ENCODE assay signal across 8 cellular contexts in the genomic region with DNA sequence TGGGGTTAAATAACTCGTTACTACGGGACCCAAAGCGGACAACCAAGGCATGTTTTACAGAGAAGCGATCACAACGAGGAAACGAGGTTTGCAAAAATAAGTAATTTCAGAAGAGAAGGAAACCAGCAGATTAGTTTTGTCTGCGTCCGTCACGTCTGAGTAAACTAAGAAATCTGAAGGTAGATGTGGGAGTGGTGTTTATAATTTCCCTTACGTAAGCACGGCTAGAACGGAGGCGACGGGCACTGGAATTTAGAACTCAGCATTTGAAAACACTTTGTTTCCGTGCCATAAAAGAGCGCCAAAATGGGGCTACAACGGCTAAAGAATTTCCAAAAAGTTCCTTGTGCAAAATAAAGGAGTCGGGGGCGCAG. TPM values are rescaled to one million over a fixed set of nuclear protein-coding genes. Genes with fewer than 3 reads are reported as not detected.
A peak's percentile ranks its signal among the peaks of the same experiment; 100 is the strongest.
DNase-seq lines count a peak whose midpoint lies in the region; ATAC-seq and TF ChIP-seq lines count a peak whose summit lies in the region.

No MANE protein-coding gene starts in this region.

- DNase-seq in activated T-cell treated with anti-CD3 and anti-CD28 coated beads for 24 hours (ENCODE audit: low read depth) (peak; percentile 51), NCI-H2171 (lab: John Stamatoyannopoulos, UW) (peak; percentile 41), glutamatergic neuron (no peak), renal cortical epithelial cell (ENCODE audit: low read depth) (peak; percentile 43), middle frontal gyrus (ENCODE audit: extremely low spot score, low spot score) (no peak)
- no peak for DNase-seq in activated T-cell treated with anti-CD3 and anti-CD28 coated beads, Interleukin-2, amount 50 U/mL, for 1 hour
- peak; percentile 57 for DNase-seq in activated naive CD4-positive, alpha-beta T cell treated with Interleukin-2 at 50 U/mL for 16 hours

- ATAC-seq in HG02610 (IDR thresholded peaks at IDR 0.05; ENCODE audit: unreplicated experiment) = no peak

- H3K9me3 Mint-ChIP-seq in glutamatergic neuron (ENCODE audit: unreplicated experiment) = no peaks in the 10 kb centered on the region

- no peaks in the 10 kb centered on the region for H3K36me3 Mint-ChIP-seq in glutamatergic neuron (ENCODE audit: unreplicated experiment)

- peak overlapping the region; percentile 78 for H3K27ac Mint-ChIP-seq in glutamatergic neuron (ENCODE audit: unreplicated experiment)

- H3K4me3 Mint-ChIP-seq in glutamatergic neuron (ENCODE audit: unreplicated experiment) = peak overlapping the region; percentile 95

- peaks cover 2% of the 10 kb centered on the region for H3K4me1 Mint-ChIP-seq in glutamatergic neuron (ENCODE audit: low read depth, unreplicated experiment)

- H3K27me3 Mint-ChIP-seq in glutamatergic neuron (ENCODE audit: unreplicated experiment) = peaks cover 4% of the 10 kb centered on the region

- no peak for TF ChIP-seq CTCF in glutamatergic neuron (IDR thresholded peaks at IDR 0.05; ENCODE audit: partially characterized antibody, unreplicated experiment)

RNA-seq across cellular contexts. Expression of a gene that starts 0.7 kb away (rescaled TPM):
- total RNA-seq in glutamatergic neuron (ENCODE audit: unreplicated experiment) (5.2 TPM), renal cortical epithelial cell (19.3 and 24.2 TPM in 2 replicates)

Comparison
In these comparisons a context has a peak if more than half of its experiments do, and no peak if none do; other contexts are left out.
1. DNase-seq: peak in activated T-cell treated with anti-CD3 and anti-CD28 coated beads for 24 hours (single experiment), NCI-H2171 (single experiment), activated naive CD4-positive, alpha-beta T cell treated with Interleukin-2 at 50 U/mL for 16 hours (single experiment) and renal cortical epithelial cell (single experiment); none in activated T-cell treated with anti-CD3 and anti-CD28 coated beads, Interleukin-2, amount 50 U/mL, for 1 hour (single experiment), glutamatergic neuron (single experiment) and middle frontal gyrus (single experiment).